ENCODE assay signal across 9 cellular contexts in genomic region chr7:122528879-122529481, GRCh38.
A peak's percentile ranks its signal among the peaks of the same experiment; 100 is the strongest.
DNase-seq lines count a peak whose midpoint lies in the region; ATAC-seq, FAIRE-seq and TF ChIP-seq lines count a peak whose summit lies in the region.
"Had no signal": no experiment of that assay in that cellular context is flagged by ENCODE, and none has a peak within 500 bp of the region (broad histone marks: within the 10 kb centered on the region; RNA-seq: fewer than 3 reads in every experiment).

No MANE protein-coding gene starts in this region.

- H3K56ac ChIP-seq in IMR-90 (ENCODE audit: extremely low read depth, insufficient read depth, low read length) = no peak overlapping the region

- H3K4ac ChIP-seq in IMR-90 (ENCODE audit: low read depth, low read length) = no peak overlapping the region

- intact Hi-C loops in IMR-90 (cut with micrococcal nuclease) = loop anchor here (1.0 to 2.0 kb wide), 2 partner anchors 310 to 514 kb away; no protein-coding TSS in a partner anchor

- no peak overlapping the region for H2AK5ac ChIP-seq in IMR-90 (ENCODE audit: low read depth, low read length)

- H3K4me2 ChIP-seq in IMR-90 (ENCODE audit: low read depth, low read length) = no peak overlapping the region

- H2BK120ac ChIP-seq in IMR-90 (ENCODE audit: low read depth, low read length) = no peak overlapping the region

- dilution Hi-C loops in IMR-90 (cut with HindIII; ENCODE audit: low sequenced_read_pairs, unreplicated experiment) = no loop called here

- FAIRE-seq in small intestine (lab: Jason Lieb, UNC) = peak; percentile 85

- H2BK15ac ChIP-seq in IMR-90 (ENCODE audit: low read depth, low read length) = no peak overlapping the region

- POLR2A ChIA-PET in IMR-90 (lab: Charles Lee; ENCODE audit: unreplicated experiment) = no interaction called here

- peak; percentile 34 for TF ChIP-seq RAD21 in IMR-90 (IDR thresholded peaks at IDR 0.05; ENCODE audit: low read length)

- no peak overlapping the region for H4K5ac ChIP-seq in IMR-90 (ENCODE audit: low read depth, low read length)

- in situ Hi-C loops in IMR-90 (cut with MboI; ENCODE audit: low sequenced_read_pairs) = loop anchor here (25.0 kb wide), 1 partner anchor 317 kb away; no protein-coding TSS in a partner anchor

- H3K18ac ChIP-seq in IMR-90 (ENCODE audit: low read depth, low read length) = no peak overlapping the region

- TF ChIP-seq POLR2A in IMR-90 (IDR thresholded peaks at IDR 0.05; ENCODE audit: low read depth, low read length) (no peak), suprapubic skin (IDR thresholded peaks at IDR 0.05) (no peak)

- peak; percentile 44 for DNase-seq in EH (ENCODE audit: low read depth)
- peak; percentile 37 for DNase-seq in IMR-90
- peak; percentile 77 for DNase-seq in RKO (ENCODE audit: low spot score)
- peak; percentile 76 for DNase-seq in fibroblast of the aortic adventitia (ENCODE audit: low read depth)
- peak; percentile 41 for DNase-seq in small intestine
- DNase-seq in GM19240 (ENCODE audit: insufficient read length, low spot score) = no peak
- DNase-seq in suprapubic skin (ENCODE audit: low spot score in 2 of 2) = no peak

- H2AFZ ChIP-seq in IMR-90 (replicated peaks; ENCODE audit: low read length, poor library complexity) = no peak overlapping the region

- H3K9me3 ChIP-seq in IMR-90 (ENCODE audit: control insufficient read depth, insufficient read depth, low read length) = no peaks in the 10 kb centered on the region
- no peaks in the 10 kb centered on the region for H3K9me3 ChIP-seq in small intestine (ENCODE audit: control insufficient read depth, low read depth)
- H3K9me3 ChIP-seq in suprapubic skin = no peaks in the 10 kb centered on the region

- H4K91ac ChIP-seq in IMR-90 (ENCODE audit: insufficient read depth, low read depth, low read length) = no peak overlapping the region

- no peaks in the 10 kb centered on the region for H3K36me3 ChIP-seq in IMR-90 (ENCODE audit: control insufficient read depth, insufficient read depth, low read length)
- no peaks in the 10 kb centered on the region for H3K36me3 ChIP-seq in small intestine (ENCODE audit: control insufficient read depth in 2 of 2, insufficient read depth in 2 of 2, low read length in 2 of 2)
- H3K36me3 ChIP-seq in suprapubic skin = no peaks in the 10 kb centered on the region

- ATAC-seq in IMR-90 (ENCODE audit: low read depth) (no peak), GM19397 (IDR thresholded peaks at IDR 0.05; ENCODE audit: unreplicated experiment) (no peak)
- ATAC-seq: naive thymus-derived CD4-positive, alpha-beta T cell had no signal

- no peak overlapping the region for H2AK9ac ChIP-seq in IMR-90 (replicated peaks; ENCODE audit: low read depth, low read length, poor library complexity)

- no peaks in the 10 kb centered on the region for H3K79me1 ChIP-seq in IMR-90 (ENCODE audit: low read depth in 1 of 2, low read length in 2 of 2)

- H3K27ac ChIP-seq in IMR-90 (ENCODE audit: insufficient read depth, low read length) (no peak overlapping the region), small intestine (ENCODE audit: low read depth in 1 of 2, low read length in 1 of 2) (no peak overlapping the region), suprapubic skin (no peak overlapping the region)

- no peak overlapping the region for H4K8ac ChIP-seq in IMR-90 (ENCODE audit: low read depth in 2 of 2, low read length in 2 of 2)

- CTCF ChIA-PET in IMR-90 (lab: Yijun Ruan, JAX) = interaction anchor here (1.6 kb wide), 1 partner anchor 436 kb away, joined by 5 read pairs; no protein-coding TSS in a partner anchor

- no peak overlapping the region for H3K14ac ChIP-seq in IMR-90 (replicated peaks; ENCODE audit: low read depth, low read length)

- H3K9me1 ChIP-seq in IMR-90 (ENCODE audit: insufficient read depth, low read length) = no peaks in the 10 kb centered on the region

- TF ChIP-seq CTCF in IMR-90 (conservative IDR thresholded peaks at IDR 0.05; ENCODE audit: low read depth, low read length) = peak; percentile 56
- peak; percentile 51 for TF ChIP-seq CTCF in fibroblast of the aortic adventitia (IDR thresholded peaks at IDR 0.05; ENCODE audit: insufficient read depth, low read length)
- peak in 1 of 2 donors; percentile 22 for TF ChIP-seq CTCF in suprapubic skin (IDR thresholded peaks at IDR 0.05)

- H3K4me1 ChIP-seq in IMR-90 (ENCODE audit: control insufficient read depth, insufficient read depth, low read length) = no peaks in the 10 kb centered on the region
- no peaks in the 10 kb centered on the region for H3K4me1 ChIP-seq in small intestine (ENCODE audit: control insufficient read depth in 2 of 2, insufficient read depth in 1 of 2, low read depth in 1 of 2, low read length in 1 of 2)
- H3K4me1 ChIP-seq in suprapubic skin = no peaks in the 10 kb centered on the region

- no peaks in the 10 kb centered on the region for H3K27me3 ChIP-seq in IMR-90 (ENCODE audit: control insufficient read depth, insufficient read depth, low read length)
- no peaks in the 10 kb centered on the region for H3K27me3 ChIP-seq in small intestine (ENCODE audit: control insufficient read depth in 2 of 2, insufficient read depth in 2 of 2, low read length in 2 of 2)
- no peaks in the 10 kb centered on the region for H3K27me3 ChIP-seq in suprapubic skin

- no TSS peak for BruUV-seq in IMR-90 (replicated peaks; lab: Mats Ljungman, UMichigan)

- no CpG with 5 or more reads among the region's 3 CpGs for WGBS in IMR-90 (ENCODE audit: extremely low coverage in 2 of 2, insufficient read length in 1 of 2), 2 experiments
- 12 to 23% (median 18%) methylated on average over 3 of the region's 3 CpGs for WGBS in small intestine, 3 donors
- 22% methylated on average over 3 of the region's 3 CpGs for WGBS in suprapubic skin

- no peak overlapping the region for H3K9ac ChIP-seq in IMR-90 (ENCODE audit: low read depth, low read length)

- no peak overlapping the region for H2BK5ac ChIP-seq in IMR-90 (ENCODE audit: low read depth, low read length, poor library complexity, severe bottlenecking)

- no peaks in the 10 kb centered on the region for H4K20me1 ChIP-seq in IMR-90 (ENCODE audit: insufficient read depth, low read length)

- no peak for TF ChIP-seq EP300 in suprapubic skin (IDR thresholded peaks at IDR 0.05)

- H3K23ac ChIP-seq in IMR-90 (ENCODE audit: low read depth, low read length) = no peak overlapping the region

- no peak overlapping the region for H3K4me3 ChIP-seq in IMR-90 (ENCODE audit: insufficient read depth, low read depth, low read length)
- no peak overlapping the region for H3K4me3 ChIP-seq in fibroblast of the aortic adventitia (ENCODE audit: low read depth, low read length)
- no peak overlapping the region for H3K4me3 ChIP-seq in small intestine (ENCODE audit: low read depth in 1 of 2, low read length in 2 of 2)
- H3K4me3 ChIP-seq in suprapubic skin = no peak overlapping the region

- no peak overlapping the region for H2BK20ac ChIP-seq in IMR-90 (ENCODE audit: low read depth, low read length)

TF ChIP-seq in IMR-90, 13 proteins besides CTCF, POLR2A, EP300 and RAD21:
- TF ChIP-seq BHLHE40 (IDR thresholded peaks at IDR 0.05; ENCODE audit: low read depth, low read length) (no peak), SMC3 (IDR thresholded peaks at IDR 0.05; ENCODE audit: low read depth, low read length) (peak; percentile 51)

Comparison
In these comparisons a context has a peak if more than half of its experiments do, and no peak if none do; other contexts are left out.
1. DNase-seq: peak in EH (single experiment), IMR-90 (single experiment), RKO (single experiment), fibroblast of the aortic adventitia (single experiment) and small intestine (single experiment); none in GM19240 (single experiment) and suprapubic skin (0 of 2).